ENCODE assay signal across 10 cellular contexts in genomic region chr14:104150201-104151027, GRCh38. TPM values are rescaled to one million over a fixed set of nuclear protein-coding genes. Genes with fewer than 3 reads are reported as not detected.
A peak's percentile ranks its signal among the peaks of the same experiment; 100 is the strongest.
DNase-seq lines count a peak whose midpoint lies in the region; ATAC-seq lines count a peak whose summit lies in the region.
"Had no signal": no experiment of that assay in that cellular context is flagged by ENCODE, and none has a peak within 500 bp of the region (broad histone marks: within the 10 kb centered on the region; RNA-seq: fewer than 3 reads in every experiment).

No MANE protein-coding gene starts in this region.

- no peaks in the 10 kb centered on the region for H3K9me3 ChIP-seq in mesodermal cell (ENCODE audit: control insufficient read depth, low read length)

- DNase-seq in DMS79 treated with DMSO at 0.1 percent for 48 hours (lab: John Stamatoyannopoulos, UW): peak; percentile 94
- DNase-seq in NCI-H1105 (lab: John Stamatoyannopoulos, UW): peak; percentile 46
- DNase-seq in brain pericyte (ENCODE audit: low read depth, low spot score): peak; percentile 27
- DNase-seq in activated T-cell treated with anti-CD3 and anti-CD28 coated beads, Interleukin-2, amount 50 U/mL, for 72 hours: no peak

- no peak overlapping the region for H3K4me3 Mint-ChIP-seq in activated T-cell treated with anti-CD3 and anti-CD28 coated beads, Interleukin-2, amount 50 U/mL, for 72 hours

- H3K4me1 ChIP-seq in mesodermal cell (ENCODE audit: control insufficient read depth, insufficient read depth, low read length, poor library complexity, severe bottlenecking): peaks cover 38% of the 10 kb centered on the region

- no peaks in the 10 kb centered on the region for H3K27me3 Mint-ChIP-seq in activated T-cell treated with anti-CD3 and anti-CD28 coated beads, Interleukin-2, amount 50 U/mL, for 72 hours (ENCODE audit: low read depth)

- peaks cover 20% of the 10 kb centered on the region for H3K36me3 ChIP-seq in mesodermal cell (ENCODE audit: control insufficient read depth, insufficient read depth, low read length)

- H3K27ac Mint-ChIP-seq in activated T-cell treated with anti-CD3 and anti-CD28 coated beads, Interleukin-2, amount 50 U/mL, for 72 hours: no peak overlapping the region

- ATAC-seq in activated T-cell treated with anti-CD3 and anti-CD28 coated beads, Interleukin-2, amount 50 U/mL, for 72 hours (replicated peaks in 1 of 2): no peak
- no peak for ATAC-seq in GM21529 (IDR thresholded peaks at IDR 0.05; ENCODE audit: unreplicated experiment)
- no peak for ATAC-seq in HG02981 (IDR thresholded peaks at IDR 0.05; ENCODE audit: unreplicated experiment)
- no peak for ATAC-seq in HG03520 (IDR thresholded peaks at IDR 0.05; ENCODE audit: unreplicated experiment)

- no peak overlapping the region for H3K4me3 ChIP-seq in mesodermal cell (ENCODE audit: extremely low read depth, insufficient read depth, low read length, poor library complexity, severe bottlenecking)
- H3K4me3 ChIP-seq: lung had no signal

- H3K4me1 Mint-ChIP-seq in activated T-cell treated with anti-CD3 and anti-CD28 coated beads, Interleukin-2, amount 50 U/mL, for 72 hours (ENCODE audit: low read depth): no peaks in the 10 kb centered on the region

- 55 to 62% methylated on average over 13 to 16 of the region's 19 CpGs for WGBS in mesodermal cell (ENCODE audit: insufficient coverage in 2 of 2), 2 experiments

- no peaks in the 10 kb centered on the region for H3K9me3 Mint-ChIP-seq in activated T-cell treated with anti-CD3 and anti-CD28 coated beads, Interleukin-2, amount 50 U/mL, for 72 hours

- no peaks in the 10 kb centered on the region for H3K36me3 Mint-ChIP-seq in activated T-cell treated with anti-CD3 and anti-CD28 coated beads, Interleukin-2, amount 50 U/mL, for 72 hours (ENCODE audit: insufficient read depth in 2 of 2)

- peak overlapping the region; percentile 90 for H3K27ac ChIP-seq in mesodermal cell (ENCODE audit: low read depth, low read length, severe bottlenecking)

RNA-seq across cellular contexts. Expression of gene KIF26A, which starts 12.0 kb away (rescaled TPM):
- polyA plus RNA-seq in mesodermal cell (2013, experiment 1 of 2): 24.4 TPM
- polyA plus RNA-seq in mesodermal cell (2013, experiment 2 of 2): 20.3 TPM
- under 1 TPM; 0.05 to 0.25 TPM for total RNA-seq in activated T-cell treated with anti-CD3 and anti-CD28 coated beads, Interleukin-2, amount 50 U/mL, for 72 hours
- total RNA-seq: M059J had no signal

Comparison
In these comparisons a context has a peak if more than half of its experiments do, and no peak if none do; other contexts are left out.
1. DNase-seq: peak in DMS79 treated with DMSO at 0.1 percent for 48 hours (single experiment), NCI-H1105 (single experiment) and brain pericyte (single experiment); none in activated T-cell treated with anti-CD3 and anti-CD28 coated beads, Interleukin-2, amount 50 U/mL, for 72 hours (0 of 2).